In the genomic region with DNA sequence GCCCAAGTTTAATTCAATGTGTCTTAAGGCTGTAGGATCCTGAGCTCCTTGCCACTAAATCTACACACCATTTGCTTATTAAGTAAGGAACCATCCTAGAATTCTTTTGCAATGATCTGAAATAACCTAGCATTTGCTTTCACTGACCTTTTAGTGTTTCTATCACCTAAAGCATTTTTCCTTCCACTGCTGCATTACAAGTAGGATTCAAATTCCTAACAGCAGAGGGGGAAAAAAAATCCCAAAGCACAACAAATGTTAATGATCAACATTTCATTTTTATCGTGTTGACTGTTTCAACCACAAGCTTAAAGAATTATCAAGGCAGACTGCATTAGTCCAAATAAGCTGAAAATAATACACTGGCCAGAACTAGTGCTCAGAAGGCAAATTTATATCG, we compare ENCODE assay signal across 1 cellular context.
TF ChIP-seq lines count a peak whose summit lies in the region.

No MANE protein-coding gene starts in this region.

TF ChIP-seq in HepG2, 621 proteins besides CTCF, POLR2A, EP300 and RAD21 (continued from another document):
- no peak for TF ChIP-seq HES4 (CRISPR knock-in tag; IDR thresholded peaks at IDR 0.05; ENCODE audit: borderline replicate concordance)
- TF ChIP-seq, protein P1, sequence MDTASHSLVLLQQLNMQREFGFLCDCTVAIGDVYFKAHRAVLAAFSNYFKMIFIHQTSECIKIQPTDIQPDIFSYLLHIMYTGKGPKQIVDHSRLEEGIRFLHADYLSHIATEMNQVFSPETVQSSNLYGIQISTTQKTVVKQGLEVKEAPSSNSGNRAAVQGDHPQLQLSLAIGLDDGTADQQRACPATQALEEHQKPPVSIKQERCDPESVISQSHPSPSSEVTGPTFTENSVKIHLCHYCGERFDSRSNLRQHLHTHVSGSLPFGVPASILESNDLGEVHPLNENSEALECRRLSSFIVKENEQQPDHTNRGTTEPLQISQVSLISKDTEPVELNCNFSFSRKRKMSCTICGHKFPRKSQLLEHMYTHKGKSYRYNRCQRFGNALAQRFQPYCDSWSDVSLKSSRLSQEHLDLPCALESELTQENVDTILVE (CRISPR knock-in tag; IDR thresholded peaks at IDR 0.05), result no peak
- TF ChIP-seq, protein P2, sequence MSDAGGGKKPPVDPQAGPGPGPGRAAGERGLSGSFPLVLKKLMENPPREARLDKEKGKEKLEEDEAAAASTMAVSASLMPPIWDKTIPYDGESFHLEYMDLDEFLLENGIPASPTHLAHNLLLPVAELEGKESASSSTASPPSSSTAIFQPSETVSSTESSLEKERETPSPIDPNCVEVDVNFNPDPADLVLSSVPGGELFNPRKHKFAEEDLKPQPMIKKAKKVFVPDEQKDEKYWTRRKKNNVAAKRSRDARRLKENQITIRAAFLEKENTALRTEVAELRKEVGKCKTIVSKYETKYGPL (CRISPR knock-in tag; IDR thresholded peaks at IDR 0.05), result no peak
- TF ChIP-seq, protein P3, sequence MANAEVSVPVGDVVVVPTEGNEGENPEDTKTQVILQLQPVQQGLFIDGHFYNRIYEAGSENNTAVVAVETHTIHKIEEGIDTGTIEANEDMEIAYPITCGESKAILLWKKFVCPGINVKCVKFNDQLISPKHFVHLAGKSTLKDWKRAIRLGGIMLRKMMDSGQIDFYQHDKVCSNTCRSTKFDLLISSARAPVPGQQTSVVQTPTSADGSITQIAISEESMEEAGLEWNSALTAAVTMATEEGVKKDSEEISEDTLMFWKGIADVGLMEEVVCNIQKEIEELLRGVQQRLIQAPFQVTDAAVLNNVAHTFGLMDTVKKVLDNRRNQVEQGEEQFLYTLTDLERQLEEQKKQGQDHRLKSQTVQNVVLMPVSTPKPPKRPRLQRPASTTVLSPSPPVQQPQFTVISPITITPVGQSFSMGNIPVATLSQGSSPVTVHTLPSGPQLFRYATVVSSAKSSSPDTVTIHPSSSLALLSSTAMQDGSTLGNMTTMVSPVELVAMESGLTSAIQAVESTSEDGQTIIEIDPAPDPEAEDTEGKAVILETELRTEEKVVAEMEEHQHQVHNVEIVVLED (CRISPR knock-in tag; IDR thresholded peaks at IDR 0.05; ENCODE audit: borderline replicate concordance), result no peak
- TF ChIP-seq ZNF788 (CRISPR knock-in tag; IDR thresholded peaks at IDR 0.05; ENCODE audit: borderline replicate concordance), result no peak
- TF ChIP-seq, protein P4, sequence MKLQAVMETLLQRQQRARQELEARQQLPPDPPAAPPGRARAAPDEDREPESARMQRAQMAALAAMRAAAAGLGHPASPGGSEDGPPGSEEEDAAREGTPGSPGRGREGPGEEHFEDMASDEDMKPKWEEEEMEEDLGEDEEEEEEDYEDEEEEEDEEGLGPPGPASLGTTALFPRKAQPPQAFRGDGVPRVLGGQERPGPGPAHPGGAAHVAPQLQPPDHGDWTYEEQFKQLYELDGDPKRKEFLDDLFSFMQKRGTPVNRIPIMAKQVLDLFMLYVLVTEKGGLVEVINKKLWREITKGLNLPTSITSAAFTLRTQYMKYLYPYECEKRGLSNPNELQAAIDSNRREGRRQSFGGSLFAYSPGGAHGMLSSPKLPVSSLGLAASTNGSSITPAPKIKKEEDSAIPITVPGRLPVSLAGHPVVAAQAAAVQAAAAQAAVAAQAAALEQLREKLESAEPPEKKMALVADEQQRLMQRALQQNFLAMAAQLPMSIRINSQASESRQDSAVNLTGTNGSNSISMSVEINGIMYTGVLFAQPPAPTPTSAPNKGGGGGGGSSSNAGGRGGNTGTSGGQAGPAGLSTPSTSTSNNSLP (IDR thresholded peaks at IDR 0.05; ENCODE audit: low read depth, low read length), result 0 out of 2 replicates have a peak, but pooled peaks have one; percentile 33
- TF ChIP-seq EED (CRISPR knock-in tag; IDR thresholded peaks at IDR 0.05), result no peak
- TF ChIP-seq ZFY (CRISPR knock-in tag; IDR thresholded peaks at IDR 0.05), result no peak
- TF ChIP-seq, protein P5, sequence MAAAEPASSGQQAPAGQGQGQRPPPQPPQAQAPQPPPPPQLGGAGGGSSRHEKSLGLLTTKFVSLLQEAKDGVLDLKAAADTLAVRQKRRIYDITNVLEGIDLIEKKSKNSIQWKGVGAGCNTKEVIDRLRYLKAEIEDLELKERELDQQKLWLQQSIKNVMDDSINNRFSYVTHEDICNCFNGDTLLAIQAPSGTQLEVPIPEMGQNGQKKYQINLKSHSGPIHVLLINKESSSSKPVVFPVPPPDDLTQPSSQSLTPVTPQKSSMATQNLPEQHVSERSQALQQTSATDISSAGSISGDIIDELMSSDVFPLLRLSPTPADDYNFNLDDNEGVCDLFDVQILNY (CRISPR knock-in tag; conservative IDR thresholded peaks at IDR 0.05), result no peak
- TF ChIP-seq TEAD3 (CRISPR knock-in tag; optimal IDR thresholded peaks at IDR 0.05; ENCODE audit: borderline replicate concordance), result peak; percentile 94
- no peak for TF ChIP-seq ZNF44 (CRISPR knock-in tag; IDR thresholded peaks at IDR 0.05)
- TF ChIP-seq ZSCAN20 (CRISPR knock-in tag; IDR thresholded peaks at IDR 0.05; ENCODE audit: borderline replicate concordance), result no peak
- no peak for TF ChIP-seq NCOA5 (CRISPR knock-in tag; IDR thresholded peaks at IDR 0.05)
- TF ChIP-seq SOX5 (CRISPR knock-in tag; IDR thresholded peaks at IDR 0.05; ENCODE audit: borderline replicate concordance), result no peak
- no peak for TF ChIP-seq ZNF207 (IDR thresholded peaks at IDR 0.05; ENCODE audit: borderline replicate concordance)
- TF ChIP-seq, protein P6, sequence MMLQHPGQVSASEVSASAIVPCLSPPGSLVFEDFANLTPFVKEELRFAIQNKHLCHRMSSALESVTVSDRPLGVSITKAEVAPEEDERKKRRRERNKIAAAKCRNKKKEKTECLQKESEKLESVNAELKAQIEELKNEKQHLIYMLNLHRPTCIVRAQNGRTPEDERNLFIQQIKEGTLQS (CRISPR knock-in tag; IDR thresholded peaks at IDR 0.05), result no peak
- TF ChIP-seq ZNF160 (CRISPR knock-in tag; IDR thresholded peaks at IDR 0.05), result no peak
- TF ChIP-seq, protein P7, sequence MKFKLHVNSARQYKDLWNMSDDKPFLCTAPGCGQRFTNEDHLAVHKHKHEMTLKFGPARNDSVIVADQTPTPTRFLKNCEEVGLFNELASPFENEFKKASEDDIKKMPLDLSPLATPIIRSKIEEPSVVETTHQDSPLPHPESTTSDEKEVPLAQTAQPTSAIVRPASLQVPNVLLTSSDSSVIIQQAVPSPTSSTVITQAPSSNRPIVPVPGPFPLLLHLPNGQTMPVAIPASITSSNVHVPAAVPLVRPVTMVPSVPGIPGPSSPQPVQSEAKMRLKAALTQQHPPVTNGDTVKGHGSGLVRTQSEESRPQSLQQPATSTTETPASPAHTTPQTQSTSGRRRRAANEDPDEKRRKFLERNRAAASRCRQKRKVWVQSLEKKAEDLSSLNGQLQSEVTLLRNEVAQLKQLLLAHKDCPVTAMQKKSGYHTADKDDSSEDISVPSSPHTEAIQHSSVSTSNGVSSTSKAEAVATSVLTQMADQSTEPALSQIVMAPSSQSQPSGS (CRISPR knock-in tag; IDR thresholded peaks at IDR 0.05), result no peak
- TF ChIP-seq SMC3 (IDR thresholded peaks at IDR 0.05; ENCODE audit: low read length), result peak; percentile 39; the same call in 1 of the 2 replicates
- TF ChIP-seq TBP (CRISPR knock-in tag; IDR thresholded peaks at IDR 0.05), result no peak
- no peak for TF ChIP-seq HOXA9 (CRISPR knock-in tag; IDR thresholded peaks at IDR 0.05; ENCODE audit: borderline replicate concordance)
- no peak for TF ChIP-seq ZSCAN25 (CRISPR knock-in tag; IDR thresholded peaks at IDR 0.05)
